In genomic region chr1:27915082-27915575, GRCh38 we compare ENCODE assay signal across 1 cellular context.
TF ChIP-seq lines count a peak whose summit lies in the region.

No MANE protein-coding gene starts in this region.

TF ChIP-seq in GM12891, 5 proteins besides CTCF, POLR2A, EP300 and RAD21:
- TF ChIP-seq POLR2AphosphoS5 (IDR thresholded peaks at IDR 0.05; ENCODE audit: low read depth, low read length) = no peak
- no peak for TF ChIP-seq PAX5 (IDR thresholded peaks at IDR 0.05; ENCODE audit: insufficient read depth, low read length, severe bottlenecking)
- no peak for TF ChIP-seq SPI1 (IDR thresholded peaks at IDR 0.05; ENCODE audit: low read depth, low read length)
- TF ChIP-seq TAF1 (IDR thresholded peaks at IDR 0.05; ENCODE audit: low read depth, low read length) = no peak
- no peak for TF ChIP-seq POU2F2 (IDR thresholded peaks at IDR 0.05; ENCODE audit: low read depth, low read length)
